Comparison of ENCODE assay signal across 8 cellular contexts in genomic region chr9:98192503-98193335, GRCh38. TPM values are rescaled to one million over a fixed set of nuclear protein-coding genes. Genes with fewer than 3 reads are reported as not detected.
A peak's percentile ranks its signal among the peaks of the same experiment; 100 is the strongest.
DNase-seq lines count a peak whose midpoint lies in the region; ATAC-seq and TF ChIP-seq lines count a peak whose summit lies in the region.

Gene CORO2A (minus strand): TSS chr9:98192637. CDS start chr9:98157660, 34,977 bp downstream.

- H3K27ac Mint-ChIP-seq in Caco-2 (ENCODE audit: unreplicated experiment) (peak within 1 kb of the TSS; percentile 67), glutamatergic neuron (ENCODE audit: unreplicated experiment) (peak within 1 kb of the TSS; percentile 88)
- peak within 1 kb of the TSS; percentile 68 to 81 for H3K27ac Mint-ChIP-seq in activated naive CD4-positive, alpha-beta T cell treated with anti-CD3 and anti-CD28 coated beads, Interleukin-2, amount 50 U/mL, for 72 hours

- TF ChIP-seq CTCF in Caco-2 (IDR thresholded peaks at IDR 0.05; ENCODE audit: insufficient read depth in 1 of 2, low read depth in 1 of 2, low read length in 1 of 2, severe bottlenecking in 1 of 2, unreplicated experiment in 1 of 2) (peak; percentile 10 to 76), glutamatergic neuron (IDR thresholded peaks at IDR 0.05; ENCODE audit: partially characterized antibody, unreplicated experiment) (peak; percentile 15), osteoblast (IDR thresholded peaks at IDR 0.05; ENCODE audit: extremely low read depth, low read depth, low read length) (peak; percentile 36), thoracic aorta (IDR thresholded peaks at IDR 0.05) (peak; percentile 20)

- ATAC-seq in GM21526 (IDR thresholded peaks at IDR 0.05; ENCODE audit: low FRiP score, unreplicated experiment) = peak; percentile 68
- peak; percentile 80 to 88 for ATAC-seq in activated naive CD4-positive, alpha-beta T cell treated with anti-CD3 and anti-CD28 coated beads, Interleukin-2, amount 50 U/mL, for 72 hours
- peak; percentile 54 for ATAC-seq in thoracic aorta (ENCODE audit: insufficient number of reproducible peaks, low FRiP score, low read depth)

- H3K4me2 ChIP-seq in osteoblast (ENCODE audit: insufficient read depth, low read length) = peak within 1 kb of the TSS; percentile 93

- no peaks in the 10 kb centered on the region for H3K9me3 Mint-ChIP-seq in Caco-2 (ENCODE audit: unreplicated experiment)
- H3K9me3 Mint-ChIP-seq in activated naive CD4-positive, alpha-beta T cell treated with anti-CD3 and anti-CD28 coated beads, Interleukin-2, amount 50 U/mL, for 72 hours = no peaks in the 10 kb centered on the region
- H3K9me3 Mint-ChIP-seq in glutamatergic neuron (ENCODE audit: unreplicated experiment) = peaks cover 8% of the 10 kb centered on the region

- H3K27ac ChIP-seq in osteoblast (ENCODE audit: low read depth, low read length) (no peak within 1 kb of the TSS), thoracic aorta (peak within 1 kb of the TSS in 1 of 2 donors; percentile 34)

- peak within 1 kb of the TSS; percentile 69 for H3K4me3 ChIP-seq in Caco-2 (ENCODE audit: low read depth, low read length)
- peak within 1 kb of the TSS; percentile 82 for H3K4me3 ChIP-seq in osteoblast (ENCODE audit: insufficient read depth, low read length)
- H3K4me3 ChIP-seq in thoracic aorta = peak within 1 kb of the TSS; percentile 97

- intact Hi-C loops in Caco-2 (cut with micrococcal nuclease; ENCODE audit: unreplicated experiment) = loop anchor here (1.0 to 2.0 kb wide), 3 partner anchors 24 to 118 kb away; partner anchors contain the start of gene TRIM14

- no peaks in the 10 kb centered on the region for H3K79me2 ChIP-seq in osteoblast (ENCODE audit: insufficient read depth, low read length)

- in situ Hi-C loops in SK-MEL-5 (cut with HindIII; ENCODE audit: low pct_unique_long_range_greater_than_20kb, low sequenced_read_pairs) = no loop called here

- H4K20me1 ChIP-seq in osteoblast (ENCODE audit: insufficient read depth, low read length) = no peaks in the 10 kb centered on the region

- BruUV-seq in Caco-2 (replicated peaks; lab: Mats Ljungman, UMichigan) = no TSS peak

- H3K4me1 Mint-ChIP-seq in Caco-2 (ENCODE audit: low read depth, unreplicated experiment) (peaks cover 28% of the 10 kb centered on the region), glutamatergic neuron (ENCODE audit: low read depth, unreplicated experiment) (peaks cover 8% of the 10 kb centered on the region)

- peaks cover 13% of the 10 kb centered on the region for H3K36me3 Mint-ChIP-seq in Caco-2 (ENCODE audit: insufficient read depth, unreplicated experiment)
- no peaks in the 10 kb centered on the region for H3K36me3 Mint-ChIP-seq in activated naive CD4-positive, alpha-beta T cell treated with anti-CD3 and anti-CD28 coated beads, Interleukin-2, amount 50 U/mL, for 72 hours
- H3K36me3 Mint-ChIP-seq in glutamatergic neuron (ENCODE audit: unreplicated experiment) = no peaks in the 10 kb centered on the region

- POLR2A ChIA-PET in Caco-2 (lab: Charles Lee) = interaction anchor here (0.7 to 1.6 kb wide), 3 partner anchors 16 to 559 kb away, joined by 5 to 8 read pairs (median 8); partner anchors contain the start of genes NCBP1, TRIM14 and TSTD2

- H2AFZ ChIP-seq in osteoblast (ENCODE audit: low read length) = peak within 1 kb of the TSS; percentile 70

- CTCF ChIA-PET in Caco-2 (lab: Charles Lee) = interaction anchor here (0.7 to 1.6 kb wide), 8 partner anchors 11 to 74 kb away, joined by 3 to 10 read pairs (median 4); partner anchors contain the start of genes TBC1D2 and TRIM14

- peak within 1 kb of the TSS; percentile 81 for H3K4me3 Mint-ChIP-seq in Caco-2 (ENCODE audit: unreplicated experiment)
- H3K4me3 Mint-ChIP-seq in glutamatergic neuron (ENCODE audit: unreplicated experiment) = peak within 1 kb of the TSS; percentile 86

- H3K27me3 Mint-ChIP-seq in Caco-2 (ENCODE audit: insufficient read depth, unreplicated experiment) = no peaks in the 10 kb centered on the region
- H3K27me3 Mint-ChIP-seq in glutamatergic neuron (ENCODE audit: unreplicated experiment) = peaks cover 8% of the 10 kb centered on the region

- no peaks in the 10 kb centered on the region for H3K36me3 ChIP-seq in Caco-2 (ENCODE audit: control insufficient read depth, insufficient read depth, low read length)
- peaks cover 8% of the 10 kb centered on the region for H3K36me3 ChIP-seq in osteoblast (ENCODE audit: insufficient read depth, low read length)
- H3K36me3 ChIP-seq in thoracic aorta = no peaks in the 10 kb centered on the region

- H3K9me3 ChIP-seq in Caco-2 (no peaks in the 10 kb centered on the region), osteoblast (ENCODE audit: low read depth, low read length) (no peaks in the 10 kb centered on the region), thoracic aorta (no peaks in the 10 kb centered on the region)

- H3K27me3 ChIP-seq in Caco-2 (replicated peaks; ENCODE audit: control insufficient read depth, insufficient read depth, low read length) (no peaks in the 10 kb centered on the region), osteoblast (ENCODE audit: insufficient read depth, low read length) (peaks cover 7% of the 10 kb centered on the region), thoracic aorta (replicated peaks; ENCODE audit: insufficient read depth) (no peaks in the 10 kb centered on the region)

- H3K4me1 ChIP-seq in Caco-2 (peaks cover 25% of the 10 kb centered on the region), osteoblast (ENCODE audit: insufficient read depth, low read length) (peaks cover 5% of the 10 kb centered on the region), thoracic aorta (ENCODE audit: control insufficient read depth in 1 of 2, low read depth in 2 of 2) (peaks cover 3 to 7% of the 10 kb centered on the region in 2 donors)

- DNase-seq in Caco-2 (peak; percentile 88 to 93), LHCN-M2 (ENCODE audit: low read depth) (peak; percentile 59), SK-MEL-5 (ENCODE audit: low read depth, low spot score) (peak; percentile 59), glutamatergic neuron (peak; percentile 83), osteoblast (ENCODE audit: insufficient read length, low spot score, missing footprints) (peak; percentile 98), thoracic aorta (ENCODE audit: low spot score) (no peak)
- DNase-seq in activated naive CD4-positive, alpha-beta T cell treated with anti-CD3 and anti-CD28 coated beads, Interleukin-2, amount 50 U/mL, for 72 hours (ENCODE audit: low spot score in 2 of 2) = peak; percentile 71 to 83

RNA-seq across cellular contexts. Expression of gene CORO2A, which starts in this region (rescaled TPM):
- 18.9 and 20.0 TPM in 2 replicates for total RNA-seq in Caco-2 (2022)
- total RNA-seq in LHCN-M2 (2014; rRNA removed) = under 0.01 and 0.11 TPM in 2 replicates
- polyA plus RNA-seq in LHCN-M2 (2012) = 0.51 TPM
- 0.96 and 1.6 TPM in 2 replicates for total RNA-seq in SK-MEL-5 (2014; rRNA removed; shearing (Covaris generic))
- 1.1 and 2.1 TPM in 2 replicates for polyA plus RNA-seq in SK-MEL-5 (2015; cell fraction: cytosol; rRNA removed)
- 0.42 and 0.47 TPM in 2 replicates for polyA plus RNA-seq in SK-MEL-5 (2015; cell fraction: nucleus; rRNA removed)
- 10 to 100 TPM in 1 of 2 donors, 1 to 10 TPM in 1; 6.8 to 11.8 TPM for total RNA-seq in activated naive CD4-positive, alpha-beta T cell treated with anti-CD3 and anti-CD28 coated beads, Interleukin-2, amount 50 U/mL, for 72 hours
- 23.9 TPM for total RNA-seq in glutamatergic neuron (ENCODE audit: unreplicated experiment)
- 0.29 and 0.72 TPM in 2 replicates for total RNA-seq in osteoblast
- total RNA-seq in thoracic aorta = 1 to 10 TPM; 1.2 to 3.1 TPM

Comparison
In these comparisons a context has a peak if more than half of its experiments do, and no peak if none do; other contexts are left out.
1. Peak in DNase-seq in LHCN-M2; RNA of the gene not detected or under 1 TPM.
2. Peak in DNase-seq, H3K4me3 ChIP-seq and H3K4me2 ChIP-seq in osteoblast; RNA of the gene not detected or under 1 TPM.